Comparison of ENCODE assay signal across 2 cellular contexts in the genomic region with DNA sequence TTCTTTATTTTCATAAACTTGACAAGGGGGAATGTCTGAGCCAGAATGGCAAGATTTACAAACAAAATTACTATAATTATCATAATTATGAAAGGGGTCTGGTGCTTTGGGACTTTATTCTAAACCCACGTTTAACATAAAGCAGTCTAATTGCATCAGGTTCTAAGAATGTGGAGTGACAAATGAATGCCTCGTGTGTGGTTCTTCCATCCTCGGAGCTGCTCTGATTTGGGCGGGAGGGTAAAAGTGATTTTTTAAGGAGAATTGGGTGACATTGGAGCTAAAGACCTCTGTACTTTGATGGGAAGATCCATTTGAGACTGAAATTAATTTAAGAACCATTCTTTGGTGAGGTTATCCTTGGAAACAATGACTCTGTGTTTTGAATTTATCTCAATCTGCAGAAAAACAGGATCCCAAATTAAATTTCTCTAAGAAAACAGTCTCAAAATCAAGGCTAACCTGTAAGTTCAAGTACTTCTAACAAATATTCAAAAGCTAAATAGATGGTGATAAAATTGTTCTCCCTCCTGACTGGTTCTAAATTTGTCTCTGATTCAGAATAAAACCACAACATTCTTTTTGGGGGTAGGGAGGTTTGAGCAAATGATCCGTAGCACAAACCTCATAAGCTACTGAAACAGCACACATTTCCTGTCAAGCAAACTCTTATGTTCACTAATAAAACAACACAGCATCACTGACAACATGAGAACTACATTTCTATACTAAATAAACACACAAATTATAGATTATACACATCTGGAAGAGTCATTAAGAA.
TF ChIP-seq lines count a peak whose summit lies in the region.

No MANE protein-coding gene starts in this region.

TF ChIP-seq in HCT116, 20 proteins besides CTCF, POLR2A, EP300 and RAD21 (continued from another document):
- TF ChIP-seq, protein P1, sequence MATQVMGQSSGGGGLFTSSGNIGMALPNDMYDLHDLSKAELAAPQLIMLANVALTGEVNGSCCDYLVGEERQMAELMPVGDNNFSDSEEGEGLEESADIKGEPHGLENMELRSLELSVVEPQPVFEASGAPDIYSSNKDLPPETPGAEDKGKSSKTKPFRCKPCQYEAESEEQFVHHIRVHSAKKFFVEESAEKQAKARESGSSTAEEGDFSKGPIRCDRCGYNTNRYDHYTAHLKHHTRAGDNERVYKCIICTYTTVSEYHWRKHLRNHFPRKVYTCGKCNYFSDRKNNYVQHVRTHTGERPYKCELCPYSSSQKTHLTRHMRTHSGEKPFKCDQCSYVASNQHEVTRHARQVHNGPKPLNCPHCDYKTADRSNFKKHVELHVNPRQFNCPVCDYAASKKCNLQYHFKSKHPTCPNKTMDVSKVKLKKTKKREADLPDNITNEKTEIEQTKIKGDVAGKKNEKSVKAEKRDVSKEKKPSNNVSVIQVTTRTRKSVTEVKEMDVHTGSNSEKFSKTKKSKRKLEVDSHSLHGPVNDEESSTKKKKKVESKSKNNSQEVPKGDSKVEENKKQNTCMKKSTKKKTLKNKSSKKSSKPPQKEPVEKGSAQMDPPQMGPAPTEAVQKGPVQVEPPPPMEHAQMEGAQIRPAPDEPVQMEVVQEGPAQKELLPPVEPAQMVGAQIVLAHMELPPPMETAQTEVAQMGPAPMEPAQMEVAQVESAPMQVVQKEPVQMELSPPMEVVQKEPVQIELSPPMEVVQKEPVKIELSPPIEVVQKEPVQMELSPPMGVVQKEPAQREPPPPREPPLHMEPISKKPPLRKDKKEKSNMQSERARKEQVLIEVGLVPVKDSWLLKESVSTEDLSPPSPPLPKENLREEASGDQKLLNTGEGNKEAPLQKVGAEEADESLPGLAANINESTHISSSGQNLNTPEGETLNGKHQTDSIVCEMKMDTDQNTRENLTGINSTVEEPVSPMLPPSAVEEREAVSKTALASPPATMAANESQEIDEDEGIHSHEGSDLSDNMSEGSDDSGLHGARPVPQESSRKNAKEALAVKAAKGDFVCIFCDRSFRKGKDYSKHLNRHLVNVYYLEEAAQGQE (IDR thresholded peaks at IDR 0.05; ENCODE audit: low read depth), result no peak
- TF ChIP-seq EZH2 (IDR thresholded peaks at IDR 0.05), result no peak
- TF ChIP-seq, protein P2, sequence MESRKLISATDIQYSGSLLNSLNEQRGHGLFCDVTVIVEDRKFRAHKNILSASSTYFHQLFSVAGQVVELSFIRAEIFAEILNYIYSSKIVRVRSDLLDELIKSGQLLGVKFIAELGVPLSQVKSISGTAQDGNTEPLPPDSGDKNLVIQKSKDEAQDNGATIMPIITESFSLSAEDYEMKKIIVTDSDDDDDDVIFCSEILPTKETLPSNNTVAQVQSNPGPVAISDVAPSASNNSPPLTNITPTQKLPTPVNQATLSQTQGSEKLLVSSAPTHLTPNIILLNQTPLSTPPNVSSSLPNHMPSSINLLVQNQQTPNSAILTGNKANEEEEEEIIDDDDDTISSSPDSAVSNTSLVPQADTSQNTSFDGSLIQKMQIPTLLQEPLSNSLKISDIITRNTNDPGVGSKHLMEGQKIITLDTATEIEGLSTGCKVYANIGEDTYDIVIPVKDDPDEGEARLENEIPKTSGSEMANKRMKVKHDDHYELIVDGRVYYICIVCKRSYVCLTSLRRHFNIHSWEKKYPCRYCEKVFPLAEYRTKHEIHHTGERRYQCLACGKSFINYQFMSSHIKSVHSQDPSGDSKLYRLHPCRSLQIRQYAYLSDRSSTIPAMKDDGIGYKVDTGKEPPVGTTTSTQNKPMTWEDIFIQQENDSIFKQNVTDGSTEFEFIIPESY (IDR thresholded peaks at IDR 0.05; ENCODE audit: extremely low read depth, insufficient replicate concordance, low read length), result no peak
- no peak for TF ChIP-seq EZH2phosphoT487 (IDR thresholded peaks at IDR 0.05; ENCODE audit: borderline replicate concordance)
- TF ChIP-seq, protein P3, sequence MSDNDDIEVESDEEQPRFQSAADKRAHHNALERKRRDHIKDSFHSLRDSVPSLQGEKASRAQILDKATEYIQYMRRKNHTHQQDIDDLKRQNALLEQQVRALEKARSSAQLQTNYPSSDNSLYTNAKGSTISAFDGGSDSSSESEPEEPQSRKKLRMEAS (IDR thresholded peaks at IDR 0.05), result no peak
TF ChIP-seq in HCT116: peak in this region for 0.

TF ChIP-seq in WTC11, 78 proteins besides CTCF, POLR2A, EP300 and RAD21 (continued from another document):
- TF ChIP-seq, protein P4, sequence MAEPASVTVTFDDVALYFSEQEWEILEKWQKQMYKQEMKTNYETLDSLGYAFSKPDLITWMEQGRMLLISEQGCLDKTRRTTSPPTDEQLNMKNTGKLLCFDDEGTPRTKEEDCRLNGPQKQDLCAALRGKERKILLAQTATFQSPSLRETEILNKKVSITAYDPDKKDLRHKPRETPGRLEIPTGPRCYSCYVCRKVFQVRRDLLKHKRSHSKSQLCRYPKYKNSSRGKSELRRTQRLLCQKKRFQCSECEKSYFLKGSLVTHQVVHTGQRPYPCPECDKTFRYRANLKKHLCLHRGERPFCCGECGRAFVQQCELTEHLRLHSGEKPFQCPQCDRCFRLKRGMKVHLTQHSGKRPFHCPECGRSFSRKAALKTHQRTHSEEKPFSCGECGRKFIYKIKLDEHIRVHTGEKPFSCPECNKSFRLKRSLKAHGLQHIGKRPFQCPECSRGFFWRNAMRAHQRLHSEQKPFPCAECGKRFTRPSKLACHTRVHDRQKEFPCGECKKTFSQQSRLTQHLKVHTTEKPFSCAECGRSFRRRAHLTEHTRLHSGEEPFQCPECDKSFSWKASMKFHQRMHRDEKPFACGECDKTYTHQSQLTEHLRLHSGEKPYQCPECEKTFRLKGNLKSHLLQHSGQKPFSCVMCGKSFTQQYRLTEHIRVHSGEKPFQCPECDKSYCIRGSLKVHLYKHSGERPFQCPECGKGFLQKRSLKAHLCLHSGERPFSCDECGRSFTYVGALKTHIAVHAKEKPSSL (CRISPR knock-in tag; conservative IDR thresholded peaks at IDR 0.05), result no peak
- TF ChIP-seq TEAD4 (CRISPR knock-in tag; IDR thresholded peaks at IDR 0.05), result no peak
- TF ChIP-seq, protein P5, sequence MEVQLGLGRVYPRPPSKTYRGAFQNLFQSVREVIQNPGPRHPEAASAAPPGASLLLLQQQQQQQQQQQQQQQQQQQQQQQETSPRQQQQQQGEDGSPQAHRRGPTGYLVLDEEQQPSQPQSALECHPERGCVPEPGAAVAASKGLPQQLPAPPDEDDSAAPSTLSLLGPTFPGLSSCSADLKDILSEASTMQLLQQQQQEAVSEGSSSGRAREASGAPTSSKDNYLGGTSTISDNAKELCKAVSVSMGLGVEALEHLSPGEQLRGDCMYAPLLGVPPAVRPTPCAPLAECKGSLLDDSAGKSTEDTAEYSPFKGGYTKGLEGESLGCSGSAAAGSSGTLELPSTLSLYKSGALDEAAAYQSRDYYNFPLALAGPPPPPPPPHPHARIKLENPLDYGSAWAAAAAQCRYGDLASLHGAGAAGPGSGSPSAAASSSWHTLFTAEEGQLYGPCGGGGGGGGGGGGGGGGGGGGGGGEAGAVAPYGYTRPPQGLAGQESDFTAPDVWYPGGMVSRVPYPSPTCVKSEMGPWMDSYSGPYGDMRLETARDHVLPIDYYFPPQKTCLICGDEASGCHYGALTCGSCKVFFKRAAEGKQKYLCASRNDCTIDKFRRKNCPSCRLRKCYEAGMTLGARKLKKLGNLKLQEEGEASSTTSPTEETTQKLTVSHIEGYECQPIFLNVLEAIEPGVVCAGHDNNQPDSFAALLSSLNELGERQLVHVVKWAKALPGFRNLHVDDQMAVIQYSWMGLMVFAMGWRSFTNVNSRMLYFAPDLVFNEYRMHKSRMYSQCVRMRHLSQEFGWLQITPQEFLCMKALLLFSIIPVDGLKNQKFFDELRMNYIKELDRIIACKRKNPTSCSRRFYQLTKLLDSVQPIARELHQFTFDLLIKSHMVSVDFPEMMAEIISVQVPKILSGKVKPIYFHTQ (CRISPR knock-in tag; IDR thresholded peaks at IDR 0.05), result no peak
- TF ChIP-seq EMX1 (CRISPR knock-in tag; IDR thresholded peaks at IDR 0.05), result no peak
- TF ChIP-seq, protein P6, sequence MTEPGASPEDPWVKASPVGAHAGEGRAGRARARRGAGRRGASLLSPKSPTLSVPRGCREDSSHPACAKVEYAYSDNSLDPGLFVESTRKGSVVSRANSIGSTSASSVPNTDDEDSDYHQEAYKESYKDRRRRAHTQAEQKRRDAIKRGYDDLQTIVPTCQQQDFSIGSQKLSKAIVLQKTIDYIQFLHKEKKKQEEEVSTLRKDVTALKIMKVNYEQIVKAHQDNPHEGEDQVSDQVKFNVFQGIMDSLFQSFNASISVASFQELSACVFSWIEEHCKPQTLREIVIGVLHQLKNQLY (CRISPR knock-in tag; IDR thresholded peaks at IDR 0.05), result no peak
- TF ChIP-seq ZNF317 (CRISPR knock-in tag; IDR thresholded peaks at IDR 0.05; ENCODE audit: borderline replicate concordance, low read depth), result no peak
- TF ChIP-seq, protein P7, sequence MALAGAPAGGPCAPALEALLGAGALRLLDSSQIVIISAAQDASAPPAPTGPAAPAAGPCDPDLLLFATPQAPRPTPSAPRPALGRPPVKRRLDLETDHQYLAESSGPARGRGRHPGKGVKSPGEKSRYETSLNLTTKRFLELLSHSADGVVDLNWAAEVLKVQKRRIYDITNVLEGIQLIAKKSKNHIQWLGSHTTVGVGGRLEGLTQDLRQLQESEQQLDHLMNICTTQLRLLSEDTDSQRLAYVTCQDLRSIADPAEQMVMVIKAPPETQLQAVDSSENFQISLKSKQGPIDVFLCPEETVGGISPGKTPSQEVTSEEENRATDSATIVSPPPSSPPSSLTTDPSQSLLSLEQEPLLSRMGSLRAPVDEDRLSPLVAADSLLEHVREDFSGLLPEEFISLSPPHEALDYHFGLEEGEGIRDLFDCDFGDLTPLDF (CRISPR knock-in tag; IDR thresholded peaks at IDR 0.05), result no peak
- TF ChIP-seq ZNF263 (CRISPR knock-in tag; IDR thresholded peaks at IDR 0.05; ENCODE audit: low read depth), result no peak
- TF ChIP-seq, protein P8, sequence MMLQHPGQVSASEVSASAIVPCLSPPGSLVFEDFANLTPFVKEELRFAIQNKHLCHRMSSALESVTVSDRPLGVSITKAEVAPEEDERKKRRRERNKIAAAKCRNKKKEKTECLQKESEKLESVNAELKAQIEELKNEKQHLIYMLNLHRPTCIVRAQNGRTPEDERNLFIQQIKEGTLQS (CRISPR knock-in tag; conservative IDR thresholded peaks at IDR 0.05), result no peak
- TF ChIP-seq ZNF423 (CRISPR knock-in tag; IDR thresholded peaks at IDR 0.05), result no peak
- no peak for TF ChIP-seq ZNF232 (CRISPR knock-in tag; IDR thresholded peaks at IDR 0.05)
- TF ChIP-seq, protein P9, sequence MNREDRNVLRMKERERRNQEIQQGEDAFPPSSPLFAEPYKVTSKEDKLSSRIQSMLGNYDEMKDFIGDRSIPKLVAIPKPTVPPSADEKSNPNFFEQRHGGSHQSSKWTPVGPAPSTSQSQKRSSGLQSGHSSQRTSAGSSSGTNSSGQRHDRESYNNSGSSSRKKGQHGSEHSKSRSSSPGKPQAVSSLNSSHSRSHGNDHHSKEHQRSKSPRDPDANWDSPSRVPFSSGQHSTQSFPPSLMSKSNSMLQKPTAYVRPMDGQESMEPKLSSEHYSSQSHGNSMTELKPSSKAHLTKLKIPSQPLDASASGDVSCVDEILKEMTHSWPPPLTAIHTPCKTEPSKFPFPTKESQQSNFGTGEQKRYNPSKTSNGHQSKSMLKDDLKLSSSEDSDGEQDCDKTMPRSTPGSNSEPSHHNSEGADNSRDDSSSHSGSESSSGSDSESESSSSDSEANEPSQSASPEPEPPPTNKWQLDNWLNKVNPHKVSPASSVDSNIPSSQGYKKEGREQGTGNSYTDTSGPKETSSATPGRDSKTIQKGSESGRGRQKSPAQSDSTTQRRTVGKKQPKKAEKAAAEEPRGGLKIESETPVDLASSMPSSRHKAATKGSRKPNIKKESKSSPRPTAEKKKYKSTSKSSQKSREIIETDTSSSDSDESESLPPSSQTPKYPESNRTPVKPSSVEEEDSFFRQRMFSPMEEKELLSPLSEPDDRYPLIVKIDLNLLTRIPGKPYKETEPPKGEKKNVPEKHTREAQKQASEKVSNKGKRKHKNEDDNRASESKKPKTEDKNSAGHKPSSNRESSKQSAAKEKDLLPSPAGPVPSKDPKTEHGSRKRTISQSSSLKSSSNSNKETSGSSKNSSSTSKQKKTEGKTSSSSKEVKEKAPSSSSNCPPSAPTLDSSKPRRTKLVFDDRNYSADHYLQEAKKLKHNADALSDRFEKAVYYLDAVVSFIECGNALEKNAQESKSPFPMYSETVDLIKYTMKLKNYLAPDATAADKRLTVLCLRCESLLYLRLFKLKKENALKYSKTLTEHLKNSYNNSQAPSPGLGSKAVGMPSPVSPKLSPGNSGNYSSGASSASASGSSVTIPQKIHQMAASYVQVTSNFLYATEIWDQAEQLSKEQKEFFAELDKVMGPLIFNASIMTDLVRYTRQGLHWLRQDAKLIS (CRISPR knock-in tag; IDR thresholded peaks at IDR 0.05; ENCODE audit: borderline replicate concordance), result no peak
- no peak for TF ChIP-seq RELA (CRISPR knock-in tag; IDR thresholded peaks at IDR 0.05; ENCODE audit: borderline replicate concordance)
- no peak for TF ChIP-seq RORB (CRISPR knock-in tag; IDR thresholded peaks at IDR 0.05)
TF ChIP-seq in WTC11: peak in this region for 0.
